Comparison of ENCODE assay signal across 31 cellular contexts in genomic region chr5:113939959-113940358, GRCh38.
"Had no signal": no experiment of that assay in that cellular context is flagged by ENCODE, and none has a peak within 500 bp of the region (broad histone marks: within the 10 kb centered on the region; RNA-seq: fewer than 3 reads in every experiment).

No MANE protein-coding gene starts in this region.

- ATAC-seq: activated naive CD8-positive, alpha-beta T cell treated with anti-CD3 and anti-CD28 coated beads, Interleukin-2, amount 50 U/mL, for 24 hours; activated T-cell treated with anti-CD3 and anti-CD28 coated beads, Interleukin-2, amount 50 U/mL, for 4 hours had no signal

- H3K4me3 Mint-ChIP-seq: activated B cell treated with CpG ODN at 0.5 μM for 24 hours; activated CD4-positive, alpha-beta memory T cell treated with anti-CD3 and anti-CD28 coated beads for 36 hours; activated naive CD4-positive, alpha-beta T cell treated with anti-CD3 and anti-CD28 coated beads, Interleukin-2, amount 10 ng/mL, durations not matched to agents 7 days and 5 days; activated naive CD8-positive, alpha-beta T cell; activated naive CD8-positive, alpha-beta T cell treated with anti-CD3 and anti-CD28 coated beads, Interleukin-2, amount 50 U/mL, for 24 hours; activated T-cell treated with anti-CD3 and anti-CD28 coated beads, Interleukin-2, amount 50 U/mL, for 4 hours; activated T-helper 1 cell treated with anti-CD3 and anti-CD28 coated beads, Interleukin-12 subunit alpha, Interleukin-12 subunit beta, Interleukin-2, Interleukin-4 antibody, amounts not matched to agents 30 ng/mL and 10 ng/mL and 1 ng/mL, durations not matched to agents 14 hours and 24 hours and 36 hours; brain; central memory CD8-positive, alpha-beta T cell had no signal

- H3K4me1 Mint-ChIP-seq: activated B cell treated with CpG ODN at 0.5 μM for 24 hours; activated naive CD4-positive, alpha-beta T cell treated with anti-CD3 and anti-CD28 coated beads, Interleukin-2, amount 10 ng/mL, durations not matched to agents 7 days and 5 days; activated naive CD8-positive, alpha-beta T cell treated with anti-CD3 and anti-CD28 coated beads, Interleukin-2, amount 50 U/mL, for 24 hours; brain; central memory CD8-positive, alpha-beta T cell had no signal

- H3K27ac ChIP-seq: cardiac muscle cell, KMS-11, VCaP had no signal

- DNase-seq: activated B cell treated with CpG ODN at 0.5 μM for 24 hours; activated CD4-positive, alpha-beta memory T cell treated with anti-CD3 and anti-CD28 coated beads for 36 hours; activated CD4-positive, alpha-beta T cell treated with anti-CD3 and anti-CD28 coated beads for 4 hours; activated CD4-positive, alpha-beta T cell treated with anti-CD3 and anti-CD28 coated beads, Interleukin-2, amount 50 U/mL, for 1 hour; activated CD4-positive, CD25-positive, alpha-beta regulatory T cell treated with anti-CD3 and anti-CD28 coated beads, Interleukin-2, amount 50 U/mL, for 72 hours; activated CD8-positive, alpha-beta memory T cell treated with anti-CD3 and anti-CD28 coated beads, Interleukin-2, amount 50 U/mL, for 4 hours; activated naive CD4-positive, alpha-beta T cell treated with anti-CD3 and anti-CD28 coated beads, Interleukin-2, amount 10 ng/mL, durations not matched to agents 7 days and 5 days; activated naive CD8-positive, alpha-beta T cell treated with anti-CD3 and anti-CD28 coated beads, Interleukin-2, amount 50 U/mL, for 24 hours; activated T-cell treated with anti-CD3 and anti-CD28 coated beads for 4 hours; activated T-cell treated with anti-CD3 and anti-CD28 coated beads, Interleukin-2, amount 50 U/mL, for 4 hours; anterior cingulate cortex; NCI-H1105 treated with DMSO at 0.1 percent for 48 hours; NCI-H1436 treated with DMSO at 0.1 percent for 48 hours; NCI-H187 treated with DMSO at 0.1 percent for 48 hours; NCI-H2081; NCI-H345; NCI-H524 treated with DMSO at 0.1 percent for 48 hours; NCI-H748 treated with DMSO at 0.1 percent for 48 hours; NK-92 treated with Interleukin-12 subunit alpha and Interleukin-12 subunit beta, amount 100 ng/mL, for 24 hours; Right ventricle myocardium superior; SW 1271; T-helper 1 cell; T-helper 2 cell; T-helper 9 cell had no signal

- H3K27ac Mint-ChIP-seq: activated B cell treated with CpG ODN at 0.5 μM for 24 hours; activated CD4-positive, alpha-beta memory T cell treated with anti-CD3 and anti-CD28 coated beads for 36 hours; activated naive CD4-positive, alpha-beta T cell treated with anti-CD3 and anti-CD28 coated beads, Interleukin-2, amount 10 ng/mL, durations not matched to agents 7 days and 5 days; activated naive CD8-positive, alpha-beta T cell; activated naive CD8-positive, alpha-beta T cell treated with anti-CD3 and anti-CD28 coated beads, Interleukin-2, amount 50 U/mL, for 24 hours; activated T-helper 1 cell treated with anti-CD3 and anti-CD28 coated beads, Interleukin-12 subunit alpha, Interleukin-12 subunit beta, Interleukin-2, Interleukin-4 antibody, amounts not matched to agents 30 ng/mL and 10 ng/mL and 1 ng/mL, durations not matched to agents 14 hours and 24 hours and 36 hours; brain had no signal

- H3K36me3 ChIP-seq: cardiac muscle cell had no signal

- H3K36me3 Mint-ChIP-seq: activated CD4-positive, alpha-beta memory T cell treated with anti-CD3 and anti-CD28 coated beads for 36 hours; activated naive CD4-positive, alpha-beta T cell treated with anti-CD3 and anti-CD28 coated beads, Interleukin-2, amount 10 ng/mL, durations not matched to agents 7 days and 5 days; activated naive CD8-positive, alpha-beta T cell; brain had no signal

- H3K27me3 ChIP-seq: cardiac muscle cell had no signal

- H3K9me3 Mint-ChIP-seq: activated B cell treated with CpG ODN at 0.5 μM for 24 hours; activated CD4-positive, alpha-beta memory T cell treated with anti-CD3 and anti-CD28 coated beads for 36 hours; activated naive CD8-positive, alpha-beta T cell treated with anti-CD3 and anti-CD28 coated beads, Interleukin-2, amount 50 U/mL, for 24 hours; activated T-helper 1 cell treated with anti-CD3 and anti-CD28 coated beads, Interleukin-12 subunit alpha, Interleukin-12 subunit beta, Interleukin-2, Interleukin-4 antibody, amounts not matched to agents 30 ng/mL and 10 ng/mL and 1 ng/mL, durations not matched to agents 14 hours and 24 hours and 36 hours; brain had no signal

- H3K27me3 Mint-ChIP-seq: activated B cell treated with CpG ODN at 0.5 μM for 24 hours; activated CD4-positive, alpha-beta memory T cell treated with anti-CD3 and anti-CD28 coated beads for 36 hours; activated naive CD4-positive, alpha-beta T cell treated with anti-CD3 and anti-CD28 coated beads, Interleukin-2, amount 10 ng/mL, durations not matched to agents 7 days and 5 days; activated naive CD8-positive, alpha-beta T cell; activated naive CD8-positive, alpha-beta T cell treated with anti-CD3 and anti-CD28 coated beads, Interleukin-2, amount 50 U/mL, for 24 hours; central memory CD8-positive, alpha-beta T cell had no signal

- H3K4me3 ChIP-seq: cardiac muscle cell had no signal
